1 cellular context compared by ENCODE assay signal in the genomic region with DNA sequence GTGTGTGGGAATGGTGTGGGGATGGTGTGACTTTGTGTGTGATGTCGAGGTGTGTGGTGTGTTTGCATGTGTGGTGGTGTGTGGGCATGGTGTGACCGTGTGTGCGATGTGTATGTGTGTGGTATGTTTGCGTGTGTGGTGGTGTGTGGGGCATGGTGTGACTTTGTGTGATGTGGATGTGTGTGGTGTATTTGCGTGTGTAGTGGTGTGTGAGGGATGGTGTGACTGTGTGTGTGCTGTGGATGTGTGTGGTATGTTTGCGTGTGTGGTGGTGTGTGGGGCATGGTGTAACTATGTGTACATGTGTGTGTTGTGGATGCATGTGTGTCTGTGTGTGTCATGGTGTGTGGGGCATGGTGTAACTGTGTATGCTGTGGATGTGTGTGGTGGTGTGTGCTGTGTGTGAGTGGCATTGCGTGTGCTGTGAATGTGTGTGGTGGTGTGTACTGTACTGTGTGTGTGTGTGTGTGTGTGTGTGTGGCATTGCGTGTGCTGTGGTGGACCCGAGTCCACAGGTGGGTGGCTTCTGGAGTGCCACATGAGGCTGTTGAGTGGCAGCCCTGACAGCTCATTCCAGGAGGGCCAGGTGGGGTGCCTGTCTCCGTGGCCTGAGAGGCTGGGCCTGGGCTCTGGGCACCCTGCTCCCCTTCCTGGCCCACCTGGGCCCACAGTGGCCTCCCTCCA.
TF ChIP-seq lines count a peak whose summit lies in the region.

No MANE protein-coding gene starts in this region.

TF ChIP-seq in HEK293, 187 proteins besides CTCF, POLR2A, EP300 and RAD21 (continued from another document and continues in another):
- TF ChIP-seq, protein P1, sequence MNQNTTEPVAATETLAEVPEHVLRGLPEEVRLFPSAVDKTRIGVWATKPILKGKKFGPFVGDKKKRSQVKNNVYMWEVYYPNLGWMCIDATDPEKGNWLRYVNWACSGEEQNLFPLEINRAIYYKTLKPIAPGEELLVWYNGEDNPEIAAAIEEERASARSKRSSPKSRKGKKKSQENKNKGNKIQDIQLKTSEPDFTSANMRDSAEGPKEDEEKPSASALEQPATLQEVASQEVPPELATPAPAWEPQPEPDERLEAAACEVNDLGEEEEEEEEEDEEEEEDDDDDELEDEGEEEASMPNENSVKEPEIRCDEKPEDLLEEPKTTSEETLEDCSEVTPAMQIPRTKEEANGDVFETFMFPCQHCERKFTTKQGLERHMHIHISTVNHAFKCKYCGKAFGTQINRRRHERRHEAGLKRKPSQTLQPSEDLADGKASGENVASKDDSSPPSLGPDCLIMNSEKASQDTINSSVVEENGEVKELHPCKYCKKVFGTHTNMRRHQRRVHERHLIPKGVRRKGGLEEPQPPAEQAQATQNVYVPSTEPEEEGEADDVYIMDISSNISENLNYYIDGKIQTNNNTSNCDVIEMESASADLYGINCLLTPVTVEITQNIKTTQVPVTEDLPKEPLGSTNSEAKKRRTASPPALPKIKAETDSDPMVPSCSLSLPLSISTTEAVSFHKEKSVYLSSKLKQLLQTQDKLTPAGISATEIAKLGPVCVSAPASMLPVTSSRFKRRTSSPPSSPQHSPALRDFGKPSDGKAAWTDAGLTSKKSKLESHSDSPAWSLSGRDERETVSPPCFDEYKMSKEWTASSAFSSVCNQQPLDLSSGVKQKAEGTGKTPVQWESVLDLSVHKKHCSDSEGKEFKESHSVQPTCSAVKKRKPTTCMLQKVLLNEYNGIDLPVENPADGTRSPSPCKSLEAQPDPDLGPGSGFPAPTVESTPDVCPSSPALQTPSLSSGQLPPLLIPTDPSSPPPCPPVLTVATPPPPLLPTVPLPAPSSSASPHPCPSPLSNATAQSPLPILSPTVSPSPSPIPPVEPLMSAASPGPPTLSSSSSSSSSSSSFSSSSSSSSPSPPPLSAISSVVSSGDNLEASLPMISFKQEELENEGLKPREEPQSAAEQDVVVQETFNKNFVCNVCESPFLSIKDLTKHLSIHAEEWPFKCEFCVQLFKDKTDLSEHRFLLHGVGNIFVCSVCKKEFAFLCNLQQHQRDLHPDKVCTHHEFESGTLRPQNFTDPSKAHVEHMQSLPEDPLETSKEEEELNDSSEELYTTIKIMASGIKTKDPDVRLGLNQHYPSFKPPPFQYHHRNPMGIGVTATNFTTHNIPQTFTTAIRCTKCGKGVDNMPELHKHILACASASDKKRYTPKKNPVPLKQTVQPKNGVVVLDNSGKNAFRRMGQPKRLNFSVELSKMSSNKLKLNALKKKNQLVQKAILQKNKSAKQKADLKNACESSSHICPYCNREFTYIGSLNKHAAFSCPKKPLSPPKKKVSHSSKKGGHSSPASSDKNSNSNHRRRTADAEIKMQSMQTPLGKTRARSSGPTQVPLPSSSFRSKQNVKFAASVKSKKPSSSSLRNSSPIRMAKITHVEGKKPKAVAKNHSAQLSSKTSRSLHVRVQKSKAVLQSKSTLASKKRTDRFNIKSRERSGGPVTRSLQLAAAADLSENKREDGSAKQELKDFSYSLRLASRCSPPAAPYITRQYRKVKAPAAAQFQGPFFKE (tag by site-specific recombination; IDR thresholded peaks at IDR 0.05; ENCODE audit: borderline replicate concordance) = no peak
- no peak for TF ChIP-seq MZF1 (tag by site-specific recombination; IDR thresholded peaks at IDR 0.05; ENCODE audit: borderline replicate concordance)
- no peak for TF ChIP-seq ZNF747 (tag by site-specific recombination; IDR thresholded peaks at IDR 0.05)
- no peak for TF ChIP-seq ZNF354C (tag by site-specific recombination; IDR thresholded peaks at IDR 0.05; ENCODE audit: borderline replicate concordance, low read depth)
- TF ChIP-seq, protein P2, sequence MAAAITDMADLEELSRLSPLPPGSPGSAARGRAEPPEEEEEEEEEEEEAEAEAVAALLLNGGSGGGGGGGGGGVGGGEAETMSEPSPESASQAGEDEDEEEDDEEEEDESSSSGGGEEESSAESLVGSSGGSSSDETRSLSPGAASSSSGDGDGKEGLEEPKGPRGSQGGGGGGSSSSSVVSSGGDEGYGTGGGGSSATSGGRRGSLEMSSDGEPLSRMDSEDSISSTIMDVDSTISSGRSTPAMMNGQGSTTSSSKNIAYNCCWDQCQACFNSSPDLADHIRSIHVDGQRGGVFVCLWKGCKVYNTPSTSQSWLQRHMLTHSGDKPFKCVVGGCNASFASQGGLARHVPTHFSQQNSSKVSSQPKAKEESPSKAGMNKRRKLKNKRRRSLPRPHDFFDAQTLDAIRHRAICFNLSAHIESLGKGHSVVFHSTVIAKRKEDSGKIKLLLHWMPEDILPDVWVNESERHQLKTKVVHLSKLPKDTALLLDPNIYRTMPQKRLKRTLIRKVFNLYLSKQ (tag by site-specific recombination; IDR thresholded peaks at IDR 0.05; ENCODE audit: borderline replicate concordance) = no peak
- no peak for TF ChIP-seq ZNF184 (tag by site-specific recombination; IDR thresholded peaks at IDR 0.05)
- no peak for TF ChIP-seq ZNF530 (tag by site-specific recombination; IDR thresholded peaks at IDR 0.05; ENCODE audit: low read depth)
- TF ChIP-seq ZNF843 (tag by site-specific recombination; IDR thresholded peaks at IDR 0.05) = no peak
- TF ChIP-seq ZNF350 (tag by site-specific recombination; IDR thresholded peaks at IDR 0.05) = no peak
- TF ChIP-seq ZNF670 (tag by site-specific recombination; IDR thresholded peaks at IDR 0.05; ENCODE audit: low read depth) = peak; percentile 85
- no peak for TF ChIP-seq ZBTB48 (tag by site-specific recombination; IDR thresholded peaks at IDR 0.05)
- TF ChIP-seq ZNF658 (tag by site-specific recombination; IDR thresholded peaks at IDR 0.05) = peak; percentile 65; the same call in 1 of the 2 replicates
- peak; percentile 66; the same call in 1 of the 2 replicates for TF ChIP-seq ZNF600 (tag by site-specific recombination; IDR thresholded peaks at IDR 0.05)
- TF ChIP-seq ZNF10 (tag by site-specific recombination; IDR thresholded peaks at IDR 0.05) = no peak
- peak; percentile 40; the same call in 1 of the 2 replicates for TF ChIP-seq ZIC2 (tag by site-specific recombination; IDR thresholded peaks at IDR 0.05)
- TF ChIP-seq, protein P3, sequence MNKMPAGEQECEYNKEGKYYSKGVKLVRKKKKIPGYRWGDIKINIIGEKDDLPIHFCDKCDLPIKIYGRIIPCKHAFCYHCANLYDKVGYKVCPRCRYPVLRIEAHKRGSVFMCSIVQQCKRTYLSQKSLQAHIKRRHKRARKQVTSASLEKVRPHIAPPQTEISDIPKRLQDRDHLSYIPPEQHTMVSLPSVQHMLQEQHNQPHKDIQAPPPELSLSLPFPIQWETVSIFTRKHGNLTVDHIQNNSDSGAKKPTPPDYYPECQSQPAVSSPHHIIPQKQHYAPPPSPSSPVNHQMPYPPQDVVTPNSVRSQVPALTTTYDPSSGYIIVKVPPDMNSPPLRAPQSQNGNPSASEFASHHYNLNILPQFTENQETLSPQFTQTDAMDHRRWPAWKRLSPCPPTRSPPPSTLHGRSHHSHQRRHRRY (tag by site-specific recombination; IDR thresholded peaks at IDR 0.05) = no peak
- no peak for TF ChIP-seq ZNF610 (tag by site-specific recombination; IDR thresholded peaks at IDR 0.05; ENCODE audit: borderline replicate concordance)
- no peak for TF ChIP-seq ZNF302 (tag by site-specific recombination; IDR thresholded peaks at IDR 0.05; ENCODE audit: low read depth)
- TF ChIP-seq ZNF426 (tag by site-specific recombination; IDR thresholded peaks at IDR 0.05) = no peak
- peak; percentile 68 for TF ChIP-seq ZFHX2 (tag by site-specific recombination; conservative IDR thresholded peaks at IDR 0.05)
- TF ChIP-seq, protein P4, sequence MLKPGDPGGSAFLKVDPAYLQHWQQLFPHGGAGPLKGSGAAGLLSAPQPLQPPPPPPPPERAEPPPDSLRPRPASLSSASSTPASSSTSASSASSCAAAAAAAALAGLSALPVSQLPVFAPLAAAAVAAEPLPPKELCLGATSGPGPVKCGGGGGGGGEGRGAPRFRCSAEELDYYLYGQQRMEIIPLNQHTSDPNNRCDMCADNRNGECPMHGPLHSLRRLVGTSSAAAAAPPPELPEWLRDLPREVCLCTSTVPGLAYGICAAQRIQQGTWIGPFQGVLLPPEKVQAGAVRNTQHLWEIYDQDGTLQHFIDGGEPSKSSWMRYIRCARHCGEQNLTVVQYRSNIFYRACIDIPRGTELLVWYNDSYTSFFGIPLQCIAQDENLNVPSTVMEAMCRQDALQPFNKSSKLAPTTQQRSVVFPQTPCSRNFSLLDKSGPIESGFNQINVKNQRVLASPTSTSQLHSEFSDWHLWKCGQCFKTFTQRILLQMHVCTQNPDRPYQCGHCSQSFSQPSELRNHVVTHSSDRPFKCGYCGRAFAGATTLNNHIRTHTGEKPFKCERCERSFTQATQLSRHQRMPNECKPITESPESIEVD (tag by site-specific recombination; IDR thresholded peaks at IDR 0.05) = no peak
- TF ChIP-seq, protein P5, sequence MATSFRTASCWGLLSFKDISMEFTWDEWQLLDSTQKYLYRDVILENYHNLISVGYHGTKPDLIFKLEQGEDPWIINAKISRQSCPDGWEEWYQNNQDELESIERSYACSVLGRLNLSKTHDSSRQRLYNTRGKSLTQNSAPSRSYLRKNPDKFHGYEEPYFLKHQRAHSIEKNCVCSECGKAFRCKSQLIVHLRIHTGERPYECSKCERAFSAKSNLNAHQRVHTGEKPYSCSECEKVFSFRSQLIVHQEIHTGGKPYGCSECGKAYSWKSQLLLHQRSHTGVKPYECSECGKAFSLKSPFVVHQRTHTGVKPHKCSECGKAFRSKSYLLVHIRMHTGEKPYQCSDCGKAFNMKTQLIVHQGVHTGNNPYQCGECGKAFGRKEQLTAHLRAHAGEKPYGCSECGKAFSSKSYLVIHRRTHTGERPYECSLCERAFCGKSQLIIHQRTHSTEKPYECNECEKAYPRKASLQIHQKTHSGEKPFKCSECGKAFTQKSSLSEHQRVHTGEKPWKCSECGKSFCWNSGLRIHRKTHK (tag by site-specific recombination; IDR thresholded peaks at IDR 0.05) = no peak
- TF ChIP-seq ZNF423 (tag by site-specific recombination; IDR thresholded peaks at IDR 0.05) = no peak
- TF ChIP-seq ZBTB8A (tag by site-specific recombination; IDR thresholded peaks at IDR 0.05) = no peak
- TF ChIP-seq, protein P6, sequence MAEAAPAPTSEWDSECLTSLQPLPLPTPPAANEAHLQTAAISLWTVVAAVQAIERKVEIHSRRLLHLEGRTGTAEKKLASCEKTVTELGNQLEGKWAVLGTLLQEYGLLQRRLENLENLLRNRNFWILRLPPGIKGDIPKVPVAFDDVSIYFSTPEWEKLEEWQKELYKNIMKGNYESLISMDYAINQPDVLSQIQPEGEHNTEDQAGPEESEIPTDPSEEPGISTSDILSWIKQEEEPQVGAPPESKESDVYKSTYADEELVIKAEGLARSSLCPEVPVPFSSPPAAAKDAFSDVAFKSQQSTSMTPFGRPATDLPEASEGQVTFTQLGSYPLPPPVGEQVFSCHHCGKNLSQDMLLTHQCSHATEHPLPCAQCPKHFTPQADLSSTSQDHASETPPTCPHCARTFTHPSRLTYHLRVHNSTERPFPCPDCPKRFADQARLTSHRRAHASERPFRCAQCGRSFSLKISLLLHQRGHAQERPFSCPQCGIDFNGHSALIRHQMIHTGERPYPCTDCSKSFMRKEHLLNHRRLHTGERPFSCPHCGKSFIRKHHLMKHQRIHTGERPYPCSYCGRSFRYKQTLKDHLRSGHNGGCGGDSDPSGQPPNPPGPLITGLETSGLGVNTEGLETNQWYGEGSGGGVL (tag by site-specific recombination; IDR thresholded peaks at IDR 0.05) = no peak
- TF ChIP-seq ZNF132 (tag by site-specific recombination; IDR thresholded peaks at IDR 0.05; ENCODE audit: borderline replicate concordance) = no peak
- no peak for TF ChIP-seq ZEB2 (tag by site-specific recombination; IDR thresholded peaks at IDR 0.05)
- TF ChIP-seq ZNF175 (tag by site-specific recombination; IDR thresholded peaks at IDR 0.05) = no peak
- no peak for TF ChIP-seq ZNF555 (tag by site-specific recombination; conservative IDR thresholded peaks at IDR 0.05)
- no peak for TF ChIP-seq ZNF2 (tag by site-specific recombination; IDR thresholded peaks at IDR 0.05)
- no peak for TF ChIP-seq ZNF558 (tag by site-specific recombination; IDR thresholded peaks at IDR 0.05)
- no peak for TF ChIP-seq ZNF324 (tag by site-specific recombination; IDR thresholded peaks at IDR 0.05)
- no peak for TF ChIP-seq ZNF169 (tag by site-specific recombination; IDR thresholded peaks at IDR 0.05)
- no peak for TF ChIP-seq HOXC10 (CRISPR knock-in tag; IDR thresholded peaks at IDR 0.05)
- TF ChIP-seq ZNF140 (tag by site-specific recombination; IDR thresholded peaks at IDR 0.05) = no peak
- no peak for TF ChIP-seq ZNF514 (tag by site-specific recombination; IDR thresholded peaks at IDR 0.05)
- TF ChIP-seq, protein P7, sequence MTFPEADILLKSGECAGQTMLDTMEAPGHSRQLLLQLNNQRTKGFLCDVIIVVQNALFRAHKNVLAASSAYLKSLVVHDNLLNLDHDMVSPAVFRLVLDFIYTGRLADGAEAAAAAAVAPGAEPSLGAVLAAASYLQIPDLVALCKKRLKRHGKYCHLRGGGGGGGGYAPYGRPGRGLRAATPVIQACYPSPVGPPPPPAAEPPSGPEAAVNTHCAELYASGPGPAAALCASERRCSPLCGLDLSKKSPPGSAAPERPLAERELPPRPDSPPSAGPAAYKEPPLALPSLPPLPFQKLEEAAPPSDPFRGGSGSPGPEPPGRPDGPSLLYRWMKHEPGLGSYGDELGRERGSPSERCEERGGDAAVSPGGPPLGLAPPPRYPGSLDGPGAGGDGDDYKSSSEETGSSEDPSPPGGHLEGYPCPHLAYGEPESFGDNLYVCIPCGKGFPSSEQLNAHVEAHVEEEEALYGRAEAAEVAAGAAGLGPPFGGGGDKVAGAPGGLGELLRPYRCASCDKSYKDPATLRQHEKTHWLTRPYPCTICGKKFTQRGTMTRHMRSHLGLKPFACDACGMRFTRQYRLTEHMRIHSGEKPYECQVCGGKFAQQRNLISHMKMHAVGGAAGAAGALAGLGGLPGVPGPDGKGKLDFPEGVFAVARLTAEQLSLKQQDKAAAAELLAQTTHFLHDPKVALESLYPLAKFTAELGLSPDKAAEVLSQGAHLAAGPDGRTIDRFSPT (tag by site-specific recombination; IDR thresholded peaks at IDR 0.05) = peak; percentile 74; the same call in 1 of the 2 replicates
- TF ChIP-seq ZNF223 (tag by site-specific recombination; IDR thresholded peaks at IDR 0.05) = no peak
- TF ChIP-seq, protein P8, sequence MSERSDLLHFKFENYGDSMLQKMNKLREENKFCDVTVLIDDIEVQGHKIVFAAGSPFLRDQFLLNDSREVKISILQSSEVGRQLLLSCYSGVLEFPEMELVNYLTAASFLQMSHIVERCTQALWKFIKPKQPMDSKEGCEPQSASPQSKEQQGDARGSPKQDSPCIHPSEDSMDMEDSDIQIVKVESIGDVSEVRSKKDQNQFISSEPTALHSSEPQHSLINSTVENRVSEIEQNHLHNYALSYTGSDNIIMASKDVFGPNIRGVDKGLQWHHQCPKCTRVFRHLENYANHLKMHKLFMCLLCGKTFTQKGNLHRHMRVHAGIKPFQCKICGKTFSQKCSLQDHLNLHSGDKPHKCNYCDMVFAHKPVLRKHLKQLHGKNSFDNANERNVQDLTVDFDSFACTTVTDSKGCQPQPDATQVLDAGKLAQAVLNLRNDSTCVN (tag by site-specific recombination; optimal IDR thresholded peaks at IDR 0.05) = peak; percentile 22
- no peak for TF ChIP-seq ZNF23 (tag by site-specific recombination; IDR thresholded peaks at IDR 0.05; ENCODE audit: borderline replicate concordance)
- TF ChIP-seq SCRT1 (tag by site-specific recombination; IDR thresholded peaks at IDR 0.05; ENCODE audit: borderline replicate concordance) = peak; percentile 87
- no peak for TF ChIP-seq GLIS1 (tag by site-specific recombination; IDR thresholded peaks at IDR 0.05)
- TF ChIP-seq ZNF701 (tag by site-specific recombination; IDR thresholded peaks at IDR 0.05) = no peak
- TF ChIP-seq ZNF561 (tag by site-specific recombination; IDR thresholded peaks at IDR 0.05; ENCODE audit: borderline replicate concordance) = no peak
